Comparison of ENCODE assay signal across 8 cellular contexts in genomic region chr16:2777231-2777902, GRCh38. TPM values are rescaled to one million over a fixed set of nuclear protein-coding genes. Genes with fewer than 3 reads are reported as not detected.
DNase-seq lines count a peak whose midpoint lies in the region; ATAC-seq and TF ChIP-seq lines count a peak whose summit lies in the region.

Gene ELOB (minus strand): TSS chr16:2777280. CDS start chr16:2777239, 41 bp downstream.

- peak within 1 kb of the TSS; percentile 95 to 96 for H3K4me3 ChIP-seq in gastroesophageal sphincter

- H3K27me3 Mint-ChIP-seq in activated naive CD4-positive, alpha-beta T cell treated with anti-CD3 and anti-CD28 coated beads for 36 hours (ENCODE audit: low read depth) = no peaks in the 10 kb centered on the region

- peaks cover 0 to 56% (median 27%) of the 10 kb centered on the region in 3 donors for H3K4me1 ChIP-seq in gastroesophageal sphincter

- intact Hi-C loops in activated naive CD4-positive, alpha-beta T cell treated with anti-CD3 and anti-CD28 coated beads for 36 hours (cut with micrococcal nuclease) = loop anchor here (1.0 to 5.0 kb wide), 4 partner anchors 25 to 127 kb away; partner anchors contain the start of genes KCTD5 and SRRM2

- H3K27me3 ChIP-seq in gastroesophageal sphincter = no peaks in the 10 kb centered on the region

- no peaks in the 10 kb centered on the region for H3K9me3 ChIP-seq in gastroesophageal sphincter

- H3K27ac Mint-ChIP-seq in activated naive CD4-positive, alpha-beta T cell treated with anti-CD3 and anti-CD28 coated beads for 36 hours = peak within 1 kb of the TSS; percentile 96

- no CpG with 5 or more reads among the region's 70 CpGs for WGBS in gastroesophageal sphincter (ENCODE audit: low coverage in 1 of 2), 2 donors

- H3K27ac ChIP-seq in gastroesophageal sphincter (peak within 1 kb of the TSS; percentile 97 to 100 (median 100)), substantia nigra (ENCODE audit: low read depth, low read length, poor library complexity, severe bottlenecking) (peak within 1 kb of the TSS; percentile 99)

- CTCF ChIA-PET in activated naive CD4-positive, alpha-beta T cell treated with anti-CD3 and anti-CD28 coated beads for 36 hours (lab: Charles Lee) = interaction anchor here (0.7 kb wide), 1 partner anchor 91 kb away, joined by 3 read pairs; no protein-coding TSS in a partner anchor

- H3K36me3 ChIP-seq in gastroesophageal sphincter = peaks cover 0 to 32% of the 10 kb centered on the region in 2 donors

- H3K4me3 Mint-ChIP-seq in activated naive CD4-positive, alpha-beta T cell treated with anti-CD3 and anti-CD28 coated beads for 36 hours = peak within 1 kb of the TSS; percentile 94

- ATAC-seq in GM21825 (IDR thresholded peaks at IDR 0.05; ENCODE audit: unreplicated experiment) (peak; percentile 61), gastroesophageal sphincter (peak; percentile 98)

- H3K9me3 Mint-ChIP-seq in activated naive CD4-positive, alpha-beta T cell treated with anti-CD3 and anti-CD28 coated beads for 36 hours = no peaks in the 10 kb centered on the region

- TF ChIP-seq CTCF in gastroesophageal sphincter (IDR thresholded peaks at IDR 0.05) = no peak

- peak; percentile 63 to 65 for TF ChIP-seq POLR2A in gastroesophageal sphincter (IDR thresholded peaks at IDR 0.05)

- no peak for TF ChIP-seq EP300 in gastroesophageal sphincter (IDR thresholded peaks at IDR 0.05)

- peaks cover 13% of the 10 kb centered on the region for H3K36me3 Mint-ChIP-seq in activated naive CD4-positive, alpha-beta T cell treated with anti-CD3 and anti-CD28 coated beads for 36 hours (ENCODE audit: low read depth)

- peaks cover 31% of the 10 kb centered on the region for H3K4me1 Mint-ChIP-seq in activated naive CD4-positive, alpha-beta T cell treated with anti-CD3 and anti-CD28 coated beads for 36 hours (ENCODE audit: low read depth)

- DNase-seq in Daoy (ENCODE audit: low read depth) = peak; percentile 90
- DNase-seq in LoVo (ENCODE audit: low spot score) = peak; percentile 89
- peak; percentile 75 for DNase-seq in SK-N-DZ (ENCODE audit: low spot score)
- DNase-seq in activated naive CD4-positive, alpha-beta T cell treated with anti-CD3 and anti-CD28 coated beads for 36 hours = peak; percentile 91
- DNase-seq in nucleus accumbens (lab: John Stamatoyannopoulos, UW) = peak in 53 of 56 donors; percentile 32 to 91 (median 79)
- DNase-seq in substantia nigra (lab: John Stamatoyannopoulos, UW) = peak in 48 of 49 donors; percentile 13 to 99 (median 78)

RNA-seq across cellular contexts. Expression of gene ELOB, which starts in this region (rescaled TPM):
- 200 and 262 TPM in 2 replicates for total RNA-seq in Daoy (2014; rRNA removed; shearing (Covaris generic))
- 449 and 479 TPM in 2 replicates for polyA plus RNA-seq in SK-N-DZ (2014; cell fraction: cytosol; rRNA removed)
- 255 and 331 TPM in 2 replicates for polyA plus RNA-seq in SK-N-DZ (2014; cell fraction: nucleus; rRNA removed)
- 100 to 1,000 TPM; 177 to 189 TPM for total RNA-seq in activated naive CD4-positive, alpha-beta T cell treated with anti-CD3 and anti-CD28 coated beads for 36 hours
- total RNA-seq in gastroesophageal sphincter = 100 to 1,000 TPM; 216 to 269 (median 251) TPM

Comparison
In these comparisons a context has a peak if more than half of its experiments do, and no peak if none do; other contexts are left out.
1. Peak in every context shown above with its lines: DNase-seq, ATAC-seq, H3K4me3 ChIP-seq and H3K27ac ChIP-seq.